In the genomic region with DNA sequence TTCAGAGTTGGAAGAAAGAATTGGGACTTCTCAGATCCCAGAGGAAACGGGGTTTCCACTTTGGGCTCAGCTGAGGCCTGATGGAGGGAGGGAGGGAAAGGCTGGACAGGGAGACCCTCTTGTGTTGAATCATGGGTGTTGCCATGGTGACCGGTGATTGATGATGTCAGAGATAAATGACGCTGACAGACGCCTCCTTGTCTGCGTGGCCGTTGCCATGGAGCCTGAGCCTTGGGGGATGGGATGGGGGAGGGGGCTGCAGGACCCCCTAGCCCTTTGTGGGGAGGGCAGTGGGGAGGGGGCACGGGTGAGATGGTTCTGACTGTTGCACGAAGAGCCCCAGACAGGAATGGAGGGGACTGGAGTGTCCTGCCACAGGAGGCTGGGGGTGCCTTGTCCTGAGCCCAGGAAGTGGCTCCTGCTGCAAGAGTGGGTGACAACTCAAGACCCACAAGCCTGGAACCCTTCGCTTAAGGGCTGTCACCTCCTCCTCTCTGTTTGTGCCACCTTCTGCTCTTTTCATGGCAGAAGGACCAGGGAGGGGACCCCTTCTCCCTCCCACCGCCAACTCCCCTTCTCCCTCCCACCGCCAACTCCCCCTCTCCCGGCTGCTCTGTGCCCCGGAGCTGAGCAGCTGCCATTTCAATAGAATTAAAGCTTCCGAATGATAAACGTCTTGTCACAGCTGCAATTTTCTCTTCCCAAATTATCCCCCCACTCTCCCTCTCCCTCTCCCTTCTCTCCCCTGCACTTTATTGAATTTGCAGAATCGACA, we compare ENCODE assay signal across 12 cellular contexts. TPM values are rescaled to one million over a fixed set of nuclear protein-coding genes. Genes with fewer than 3 reads are reported as not detected.
DNase-seq lines count a peak whose midpoint lies in the region; ATAC-seq and TF ChIP-seq lines count a peak whose summit lies in the region.
"Had no signal": no experiment of that assay in that cellular context is flagged by ENCODE, and none has a peak within 500 bp of the region (broad histone marks: within the 10 kb centered on the region; RNA-seq: fewer than 3 reads in every experiment).

No MANE protein-coding gene starts in this region.

- H3K36me3 Mint-ChIP-seq in naive thymus-derived CD8-positive, alpha-beta T cell: peaks cover 0 to 47% (median 14%) of the 10 kb centered on the region in 3 donors

- DNase-seq in ELF-1 (ENCODE audit: low read depth, low spot score) (peak; percentile 79), NCI-H2171 treated with DMSO at 0.1 percent for 48 hours (lab: John Stamatoyannopoulos, UW) (peak; percentile 54), ecto neural progenitor cell (ENCODE audit: low spot score) (peak; percentile 90), AML-193 (lab: John Stamatoyannopoulos, UW) (no peak), PC-3 (no peak), hepatic stellate cell (ENCODE audit: low spot score) (no peak)
- no peak for DNase-seq in naive thymus-derived CD8-positive, alpha-beta T cell
- DNase-seq: DMS 273 treated with DMSO at 0.1 percent for 48 hours, NCI-H1930 had no signal

- no peak overlapping the region for H3K4me2 ChIP-seq in PC-3 (ENCODE audit: low read length)

- no TSS peak for BruUV-seq in PC-3 (replicated peaks; lab: Mats Ljungman, UMichigan)

- no peak overlapping the region for H2AFZ ChIP-seq in PC-3 (ENCODE audit: low read length)

- CTCF ChIA-PET in PC-3 (lab: Charles Lee): interaction anchor here (0.5 kb wide), 1 partner anchor 150 kb away, joined by 3 read pairs; no protein-coding TSS in a partner anchor

- H3K9me3 Mint-ChIP-seq in naive thymus-derived CD8-positive, alpha-beta T cell: no peaks in the 10 kb centered on the region

- H3K27ac ChIP-seq in PC-3 (ENCODE audit: low read length): no peak overlapping the region

- no peak for ATAC-seq in naive thymus-derived CD8-positive, alpha-beta T cell
- ATAC-seq in PC-3: no peak
- no peak for ATAC-seq in HG03097 (IDR thresholded peaks at IDR 0.05; ENCODE audit: low FRiP score, unreplicated experiment)
- ATAC-seq: sciatic nerve had no signal

- POLR2A ChIA-PET in naive thymus-derived CD8-positive, alpha-beta T cell (lab: Charles Lee): interaction anchor here (0.6 to 12.6 kb wide), 8 partner anchors 11 to 43 kb away, joined by 3 to 283 read pairs (median 6); no protein-coding TSS in a partner anchor
- POLR2A ChIA-PET in PC-3 (lab: Charles Lee; ENCODE audit: unreplicated experiment): no interaction called here

- no peak overlapping the region for H3K9ac ChIP-seq in PC-3 (ENCODE audit: low read length)

- H3K9me3 ChIP-seq in PC-3 (ENCODE audit: low read length): no peaks in the 10 kb centered on the region

- no peaks in the 10 kb centered on the region for H3K9me2 ChIP-seq in PC-3 (replicated peaks; ENCODE audit: low read length)

- no peaks in the 10 kb centered on the region for H3F3A ChIP-seq in PC-3 (ENCODE audit: low read length, unreplicated experiment)

- peaks cover 29 to 72% (median 62%) of the 10 kb centered on the region in 4 donors for H3K4me1 Mint-ChIP-seq in naive thymus-derived CD8-positive, alpha-beta T cell

- TF ChIP-seq CTCF in PC-3 (conservative IDR thresholded peaks at IDR 0.05; ENCODE audit: low read depth, low read length): no peak

- H4K20me1 ChIP-seq in PC-3 (ENCODE audit: low read length): no peaks in the 10 kb centered on the region

- H3K36me3 ChIP-seq in PC-3 (ENCODE audit: low read depth, low read length): peaks cover 2% of the 10 kb centered on the region; the same call in 1 of the 2 replicates

- H3K4me3 Mint-ChIP-seq in naive thymus-derived CD8-positive, alpha-beta T cell: no peak overlapping the region
- H3K4me3 Mint-ChIP-seq: activated naive CD8-positive, alpha-beta T cell had no signal

- no peak overlapping the region for H3K4me3 ChIP-seq in PC-3 (ENCODE audit: low read length)

- H3K27me3 ChIP-seq in PC-3 (ENCODE audit: low read length): no peaks in the 10 kb centered on the region

- no peaks in the 10 kb centered on the region for H3K4me1 ChIP-seq in PC-3 (ENCODE audit: insufficient read depth, low read length)

- intact Hi-C loops in PC-3 (cut with micrococcal nuclease): no loop called here

- H3K79me2 ChIP-seq in PC-3 (ENCODE audit: low read length): 0 out of 2 replicates have a peak, but pooled peaks cover 3% of the 10 kb centered on the region

- peak overlapping the region in 7 of 10 donors; percentile 16 to 86 (median 70) for H3K27ac Mint-ChIP-seq in naive thymus-derived CD8-positive, alpha-beta T cell
- H3K27ac Mint-ChIP-seq: activated naive CD8-positive, alpha-beta T cell had no signal

- no peaks in the 10 kb centered on the region for H3K27me3 Mint-ChIP-seq in naive thymus-derived CD8-positive, alpha-beta T cell
- H3K27me3 Mint-ChIP-seq: activated naive CD8-positive, alpha-beta T cell had no signal

RNA-seq across cellular contexts. Expression of a gene that starts 13.9 kb away (rescaled TPM):
- total RNA-seq in naive thymus-derived CD8-positive, alpha-beta T cell: not detected
- not detected for polyA plus RNA-seq in naive thymus-derived CD8-positive, alpha-beta T cell
- not detected in 2 replicates for total RNA-seq in PC-3 (2014; rRNA removed)
- total RNA-seq: sciatic nerve had no signal

RNA-seq across cellular contexts. Expression of a gene that starts 41.6 kb away (rescaled TPM):
- total RNA-seq in naive thymus-derived CD8-positive, alpha-beta T cell: 10 to 100 TPM; 39.2 to 39.9 TPM
- polyA plus RNA-seq in naive thymus-derived CD8-positive, alpha-beta T cell: 10 to 100 TPM in 1 of 3 donors, 1 to 10 TPM in 2; 7.2 to 12.4 (median 9.0) TPM
- total RNA-seq in PC-3 (2014; rRNA removed): 19.6 and 23.8 TPM in 2 replicates

Comparison
In these comparisons a context has a peak if more than half of its experiments do, and no peak if none do; other contexts are left out.
1. DNase-seq: peak in ELF-1 (single experiment), NCI-H2171 treated with DMSO at 0.1 percent for 48 hours (single experiment) and ecto neural progenitor cell (single experiment); none in naive thymus-derived CD8-positive, alpha-beta T cell (0 of 10), AML-193 (0 of 2), PC-3 (single experiment) and hepatic stellate cell (single experiment).